In the genomic region with DNA sequence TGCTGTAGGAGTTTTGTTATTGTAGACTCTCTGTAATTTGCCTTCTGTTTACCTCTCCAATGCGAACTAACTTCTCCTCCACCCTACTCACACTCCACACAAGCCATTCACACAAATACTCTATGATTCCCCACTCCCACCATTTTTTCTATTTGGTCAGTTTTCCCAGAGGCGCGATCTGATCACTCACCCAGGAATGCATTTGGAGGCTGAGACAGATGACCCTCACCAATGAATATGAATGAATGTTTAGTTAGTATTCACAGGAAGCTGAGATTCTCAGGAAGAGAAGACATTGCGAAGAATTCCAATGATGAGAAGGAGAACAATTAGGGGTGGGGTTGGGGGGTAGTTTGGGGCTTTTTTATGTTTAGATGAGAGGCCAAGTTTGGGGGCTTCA, we compare ENCODE assay signal across 23 cellular contexts. TPM values are rescaled to one million over a fixed set of nuclear protein-coding genes. Genes with fewer than 3 reads are reported as not detected.
"Had no signal": no experiment of that assay in that cellular context is flagged by ENCODE, and none has a peak within 500 bp of the region (broad histone marks: within the 10 kb centered on the region; RNA-seq: fewer than 3 reads in every experiment).

No MANE protein-coding gene starts in this region.

- H3K36me3 ChIP-seq: right lobe of liver had no signal

- H3K9ac ChIP-seq: parathyroid adenoma had no signal

- H3K27ac Mint-ChIP-seq: endodermal cell, naive B cell, nephron had no signal

- H3K79me2 ChIP-seq: parathyroid adenoma had no signal

- FAIRE-seq: endothelial cell of umbilical vein had no signal

- H3K27me3 ChIP-seq: foreskin keratinocyte, right lobe of liver had no signal

- H3K4me1 Mint-ChIP-seq: endodermal cell, naive B cell had no signal

- H3K9me3 Mint-ChIP-seq: nephron had no signal

- H3K4me3 ChIP-seq: coronary artery, psoas muscle, right lobe of liver, skin epidermis had no signal

- H3K9me3 ChIP-seq: psoas muscle, right lobe of liver had no signal

- H3K4me3 Mint-ChIP-seq: endodermal cell, naive B cell, nephron had no signal

- H3K27ac ChIP-seq: coronary artery, foreskin keratinocyte, parathyroid adenoma, psoas muscle, right lobe of liver, skin epidermis had no signal

- H3K27me3 Mint-ChIP-seq: naive B cell had no signal

- DNase-seq: effector CD4-positive, alpha-beta T cell; endodermal cell; erythroblast; left colon; mesendoderm; naive B cell; occipital lobe; psoas muscle; retina; right lobe of liver; stimulated activated CD4-positive, alpha-beta T cell treated with anti-CD3 and anti-CD28 coated beads, Interleukin-12 subunit alpha, Interleukin-12 subunit beta, amount 100 ng/mL, for 4 hours; stimulated activated naive CD4-positive, alpha-beta T cell; trophoblast cell had no signal

- H2AFZ ChIP-seq: parathyroid adenoma had no signal

- ATAC-seq: foreskin keratinocyte, left colon, right lobe of liver had no signal

- H3K4me1 ChIP-seq: foreskin keratinocyte, parathyroid adenoma, psoas muscle had no signal

- H3K36me3 Mint-ChIP-seq: naive B cell had no signal

RNA-seq across cellular contexts. Expression of a gene that starts 10.5 kb away (rescaled TPM):
- total RNA-seq: dermis microvascular lymphatic vessel endothelial cell, endodermal cell, endothelial cell of umbilical vein, foreskin keratinocyte, kidney epithelial cell, liver, lung microvascular endothelial cell had no signal
